In genomic region chr12:109393437-109394345, GRCh38 we compare ENCODE assay signal across 8 cellular contexts. TPM values are rescaled to one million over a fixed set of nuclear protein-coding genes. Genes with fewer than 3 reads are reported as not detected.
DNase-seq lines count a peak whose midpoint lies in the region; ATAC-seq and TF ChIP-seq lines count a peak whose summit lies in the region.

No MANE protein-coding gene starts in this region.

- TF ChIP-seq CTCF in RWPE2 (IDR thresholded peaks at IDR 0.05; ENCODE audit: poor library complexity, severe bottlenecking): peak; percentile 92
- peak; percentile 99 for TF ChIP-seq CTCF in astrocyte of the spinal cord (IDR thresholded peaks at IDR 0.05; ENCODE audit: low read depth, low read length)

- no peak overlapping the region for H3K27ac ChIP-seq in RWPE2 (ENCODE audit: poor library complexity, severe bottlenecking)

- H3K4me3 ChIP-seq in RWPE2 (ENCODE audit: severe bottlenecking) (no peak overlapping the region), astrocyte of the spinal cord (ENCODE audit: low read depth, low read length) (no peak overlapping the region)

- in situ Hi-C loops in astrocyte of the spinal cord (cut with HindIII; ENCODE audit: low sequenced_read_pairs): no loop called here

- no peaks in the 10 kb centered on the region for H3K36me3 ChIP-seq in RWPE2 (ENCODE audit: low read depth)

- no peaks in the 10 kb centered on the region for H3K27me3 ChIP-seq in RWPE2 (ENCODE audit: insufficient read depth, poor library complexity, severe bottlenecking)

- no peaks in the 10 kb centered on the region for H3K4me1 ChIP-seq in RWPE2 (ENCODE audit: insufficient read depth, poor library complexity, severe bottlenecking)

- DNase-seq in NCI-H1436 (lab: John Stamatoyannopoulos, UW) (peak; percentile 69), NCI-H1436 treated with DMSO at 0.1 percent for 48 hours (lab: John Stamatoyannopoulos, UW) (no peak), M059J (ENCODE audit: low read depth) (peak; percentile 44), RWPE2 (ENCODE audit: low spot score) (no peak), astrocyte of the spinal cord (ENCODE audit: low read depth, low spot score) (peak; percentile 58), iPS-NIHi11 (ENCODE audit: low spot score) (peak; percentile 86)
- peak; percentile 11 for DNase-seq in stimulated activated CD4-positive, alpha-beta T cell treated with anti-CD3 and anti-CD28 coated beads, Interleukin-12 subunit alpha, Interleukin-12 subunit beta, amount 100 ng/mL, for 4 hours

- no peaks in the 10 kb centered on the region for H3K9me3 ChIP-seq in RWPE2 (ENCODE audit: severe bottlenecking)

- ATAC-seq in RWPE2 (ENCODE audit: low read depth) (peak; percentile 61; the same call in 1 of the 3 replicates), HG03442 (IDR thresholded peaks at IDR 0.05; ENCODE audit: unreplicated experiment) (no peak)

RNA-seq across cellular contexts. Expression of gene MYO1H, which starts 46.0 kb away (rescaled TPM):
- total RNA-seq in M059J (2014; rRNA removed; shearing (Covaris generic)): not detected in 2 replicates

Comparison
In these comparisons a context has a peak if more than half of its experiments do, and no peak if none do; other contexts are left out.
1. DNase-seq: peak in NCI-H1436 (single experiment), M059J (single experiment), astrocyte of the spinal cord (single experiment), iPS-NIHi11 (single experiment) and stimulated activated CD4-positive, alpha-beta T cell treated with anti-CD3 and anti-CD28 coated beads, Interleukin-12 subunit alpha, Interleukin-12 subunit beta, amount 100 ng/mL, for 4 hours (single experiment); none in NCI-H1436 treated with DMSO at 0.1 percent for 48 hours (single experiment) and RWPE2 (single experiment).